Comparison of ENCODE assay signal across 1 cellular context in genomic region chr22:22431271-22432220, GRCh38.
TF ChIP-seq lines count a peak whose summit lies in the region.

No MANE protein-coding gene starts in this region.

TF ChIP-seq in K562, 482 proteins besides CTCF, POLR2A, EP300 and RAD21 (continued from another document and continues in another):
- TF ChIP-seq AFF4 (CRISPR knock-in tag; IDR thresholded peaks at IDR 0.05) (no peak), E2F8 (IDR thresholded peaks at IDR 0.05; ENCODE audit: low read depth, partially characterized antibody) (no peak), ZBTB34 (CRISPR knock-in tag; IDR thresholded peaks at IDR 0.05) (no peak), SMAD3 (CRISPR knock-in tag; conservative IDR thresholded peaks at IDR 0.05) (no peak), PHB (CRISPR knock-in tag; IDR thresholded peaks at IDR 0.05) (no peak), POLR2AphosphoS2 (IDR thresholded peaks at IDR 0.05; ENCODE audit: low read length) (no peak), CBFA2T2 (conservative IDR thresholded peaks at IDR 0.05) (no peak), ATF6 (CRISPR knock-in tag; IDR thresholded peaks at IDR 0.05) (no peak), COPS2 (conservative IDR thresholded peaks at IDR 0.05) (no peak), FOXP4 (CRISPR knock-in tag; IDR thresholded peaks at IDR 0.05; ENCODE audit: borderline replicate concordance) (no peak; the same call in 1 of the 2 replicates), RBBP5 (IDR thresholded peaks at IDR 0.05; ENCODE audit: borderline replicate concordance, insufficient read depth, low read length, poor library complexity, severe bottlenecking) (peak; percentile 63), NR2C2 (CRISPR knock-in tag; IDR thresholded peaks at IDR 0.05) (no peak), NR2C2 (tag; IDR thresholded peaks at IDR 0.05) (no peak), NR4A1 (CRISPR knock-in tag; IDR thresholded peaks at IDR 0.05) (no peak), NR4A1 (tag; IDR thresholded peaks at IDR 0.05) (peak; percentile 80), TFAM (CRISPR knock-in tag; conservative IDR thresholded peaks at IDR 0.05) (no peak), ELK3 (CRISPR knock-in tag; IDR thresholded peaks at IDR 0.05) (no peak), KDM4B (IDR thresholded peaks at IDR 0.05; ENCODE audit: borderline replicate concordance in 2 of 2, low read depth in 1 of 2) (no peak), ARID2 (IDR thresholded peaks at IDR 0.05) (peak; percentile 69; the same call in 1 of the 2 replicates), MYBL2 (IDR thresholded peaks at IDR 0.05; ENCODE audit: low read depth) (no peak), MYBL2 (CRISPR knock-in tag; IDR thresholded peaks at IDR 0.05; ENCODE audit: borderline replicate concordance) (no peak), MXD1 (CRISPR knock-in tag; IDR thresholded peaks at IDR 0.05; ENCODE audit: borderline replicate concordance, poor library complexity, severe bottlenecking) (no peak), PRDM10 (IDR thresholded peaks at IDR 0.05; ENCODE audit: partially characterized antibody) (no peak), THRB (CRISPR knock-in tag; conservative IDR thresholded peaks at IDR 0.05) (0 out of 2 replicates have a peak, but pooled peaks have one; percentile 57), HEY1 (CRISPR knock-in tag; IDR thresholded peaks at IDR 0.05; ENCODE audit: borderline replicate concordance) (0 out of 2 replicates have a peak, but pooled peaks have one; percentile 16), ZZZ3 (IDR thresholded peaks at IDR 0.05) (no peak), NBN (IDR thresholded peaks at IDR 0.05; ENCODE audit: low read depth) (no peak), ZNF551 (CRISPR knock-in tag; IDR thresholded peaks at IDR 0.05) (no peak), BCL6 (CRISPR knock-in tag; IDR thresholded peaks at IDR 0.05) (no peak), CHCHD3 (CRISPR knock-in tag; IDR thresholded peaks at IDR 0.05) (no peak), GTF2E2 (tag; IDR thresholded peaks at IDR 0.05) (no peak), BRD9 (IDR thresholded peaks at IDR 0.05; ENCODE audit: low read depth, partially characterized antibody) (no peak), HINFP (tag; conservative IDR thresholded peaks at IDR 0.05; ENCODE audit: low read depth) (no peak), MBD1 (CRISPR knock-in tag; IDR thresholded peaks at IDR 0.05) (no peak), GTF2A2 (tag; IDR thresholded peaks at IDR 0.05) (no peak)
